Comparison of ENCODE assay signal across 8 cellular contexts in genomic region chr7:100435401-100436304, GRCh38. TPM values are rescaled to one million over a fixed set of nuclear protein-coding genes. Genes with fewer than 3 reads are reported as not detected.
DNase-seq lines count a peak whose midpoint lies in the region; ATAC-seq lines count a peak whose summit lies in the region.

No MANE protein-coding gene starts in this region.

- ATAC-seq in HG02884 (IDR thresholded peaks at IDR 0.05; ENCODE audit: unreplicated experiment) (peak; percentile 23), Right ventricle myocardium superior (ENCODE audit: poor library complexity) (peak; percentile 40)

- no peaks in the 10 kb centered on the region for H3K9me3 Mint-ChIP-seq in activated naive CD4-positive, alpha-beta T cell treated with anti-CD3 and anti-CD28 coated beads, Interleukin-2, amount 10 ng/mL, durations not matched to agents 7 days and 5 days

- H3K4me1 Mint-ChIP-seq in activated naive CD4-positive, alpha-beta T cell treated with anti-CD3 and anti-CD28 coated beads, Interleukin-2, amount 10 ng/mL, durations not matched to agents 7 days and 5 days, result peaks cover 52% of the 10 kb centered on the region

- peak overlapping the region; percentile 98 for H3K27ac Mint-ChIP-seq in activated naive CD4-positive, alpha-beta T cell treated with anti-CD3 and anti-CD28 coated beads, Interleukin-2, amount 10 ng/mL, durations not matched to agents 7 days and 5 days

- DNase-seq in activated T-cell treated with anti-CD3 and anti-CD28 coated beads for 1 hour (ENCODE audit: low read depth), result peak; percentile 48
- no peak for DNase-seq in activated T-cell treated with anti-CD3 and anti-CD28 coated beads for 4 hours
- DNase-seq in OCI-M1 (lab: John Stamatoyannopoulos, UW), result peak; percentile 72
- DNase-seq in activated naive CD4-positive, alpha-beta T cell treated with anti-CD3 and anti-CD28 coated beads, Interleukin-2, amount 10 ng/mL, durations not matched to agents 7 days and 5 days, result peak; percentile 68
- DNase-seq in Right ventricle myocardium superior, result peak; percentile 59
- DNase-seq in posterior vena cava (ENCODE audit: low spot score), result peak; percentile 86
- DNase-seq in T1000 (lab: John Stamatoyannopoulos, UW), result no peak

- no peaks in the 10 kb centered on the region for H3K27me3 Mint-ChIP-seq in activated naive CD4-positive, alpha-beta T cell treated with anti-CD3 and anti-CD28 coated beads, Interleukin-2, amount 10 ng/mL, durations not matched to agents 7 days and 5 days

- intact Hi-C loops in Right ventricle myocardium superior (cut with DNase I) (no loop called here), posterior vena cava (cut with DNase I) (no loop called here)

- peaks cover 44% of the 10 kb centered on the region for H3K36me3 Mint-ChIP-seq in activated naive CD4-positive, alpha-beta T cell treated with anti-CD3 and anti-CD28 coated beads, Interleukin-2, amount 10 ng/mL, durations not matched to agents 7 days and 5 days

- peak overlapping the region; percentile 88 for H3K4me3 Mint-ChIP-seq in activated naive CD4-positive, alpha-beta T cell treated with anti-CD3 and anti-CD28 coated beads, Interleukin-2, amount 10 ng/mL, durations not matched to agents 7 days and 5 days

- CTCF ChIA-PET in activated naive CD4-positive, alpha-beta T cell treated with anti-CD3 and anti-CD28 coated beads, Interleukin-2, amount 10 ng/mL, durations not matched to agents 7 days and 5 days (lab: Charles Lee), result interaction anchor here (1.3 to 2.6 kb wide), 2 partner anchors 15 to 124 kb away, joined by 4 to 11 read pairs; no protein-coding TSS in a partner anchor

RNA-seq across cellular contexts. Expression of gene PPP1R35, which starts 0.6 kb away (rescaled TPM):
- total RNA-seq in Right ventricle myocardium superior (10.9 TPM), posterior vena cava (10 to 100 TPM; 16.7 to 23.9 TPM)

RNA-seq across cellular contexts. Expression of gene MEPCE, which starts 6.0 kb away (rescaled TPM):
- 22.2 TPM for total RNA-seq in Right ventricle myocardium superior
- total RNA-seq in posterior vena cava, result 10 to 100 TPM; 19.8 to 21.8 TPM

RNA-seq across cellular contexts. Expression of gene ZCWPW1, which starts 7.2 kb away (rescaled TPM):
- total RNA-seq in Right ventricle myocardium superior (5.4 TPM), posterior vena cava (1 to 10 TPM; 2.9 to 3.5 TPM)

RNA-seq across cellular contexts. Expression of gene SPACDR, which starts 28.4 kb away (rescaled TPM):
- total RNA-seq in Right ventricle myocardium superior, result 0.81 TPM
- total RNA-seq in posterior vena cava, result under 1 TPM in 1 of 2 donors, not detected in 1; 0.62 TPM

RNA-seq across cellular contexts. Expression of gene TSC22D4, which starts 43.4 kb away (rescaled TPM):
- 47.4 TPM for total RNA-seq in Right ventricle myocardium superior
- 10 to 100 TPM; 25.3 to 29.1 TPM for total RNA-seq in posterior vena cava

Comparison
In these comparisons a context has a peak if more than half of its experiments do, and no peak if none do; other contexts are left out.
1. DNase-seq: peak in activated T-cell treated with anti-CD3 and anti-CD28 coated beads for 1 hour (single experiment), OCI-M1 (single experiment), activated naive CD4-positive, alpha-beta T cell treated with anti-CD3 and anti-CD28 coated beads, Interleukin-2, amount 10 ng/mL, durations not matched to agents 7 days and 5 days (single experiment), Right ventricle myocardium superior (single experiment) and posterior vena cava (single experiment); none in activated T-cell treated with anti-CD3 and anti-CD28 coated beads for 4 hours (single experiment) and T1000 (single experiment).